Comparison of ENCODE assay signal across 9 cellular contexts in the genomic region with DNA sequence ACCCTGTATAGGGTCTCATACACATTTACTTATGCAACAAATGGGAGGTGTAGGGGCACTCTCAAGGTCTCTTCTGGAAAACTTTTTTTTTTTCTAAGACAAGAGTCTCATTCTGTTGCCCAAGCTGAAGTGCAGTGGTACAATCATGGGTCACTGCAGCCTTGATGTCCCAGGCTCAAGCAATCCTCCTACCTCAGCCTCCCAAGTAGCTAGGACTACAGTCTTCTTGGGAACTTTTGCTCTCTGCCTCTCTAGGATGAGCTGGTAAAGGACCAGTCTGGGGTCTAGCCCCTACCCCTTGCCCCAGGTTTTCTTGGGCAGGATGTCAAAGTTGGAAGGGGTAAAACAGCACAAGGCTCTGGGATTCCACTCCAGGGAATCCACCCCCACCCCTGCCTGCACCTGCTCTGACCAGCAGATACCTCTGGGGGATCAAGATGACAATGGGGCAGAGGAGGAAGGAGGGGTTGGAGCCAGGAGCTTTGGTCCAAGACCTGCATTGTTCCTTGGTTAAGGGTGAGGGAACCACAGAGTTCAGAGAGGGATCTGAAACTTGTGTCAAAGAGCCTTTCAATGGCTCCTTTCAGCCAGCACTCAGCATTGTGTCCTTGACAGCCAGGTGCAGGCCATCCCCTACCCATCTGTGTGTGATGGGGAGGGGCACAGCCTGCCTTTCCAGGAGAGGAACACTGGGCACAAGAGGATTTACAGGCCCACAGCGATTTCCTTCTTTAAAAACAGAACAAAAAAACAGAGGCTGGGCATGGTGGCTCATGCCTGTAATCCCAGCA. TPM values are rescaled to one million over a fixed set of nuclear protein-coding genes. Genes with fewer than 3 reads are reported as not detected.
DNase-seq lines count a peak whose midpoint lies in the region; ATAC-seq lines count a peak whose summit lies in the region.
"Had no signal": no experiment of that assay in that cellular context is flagged by ENCODE, and none has a peak within 500 bp of the region (broad histone marks: within the 10 kb centered on the region; RNA-seq: fewer than 3 reads in every experiment).

No MANE protein-coding gene starts in this region.

- DNase-seq in CD4-positive, CD25-positive, alpha-beta regulatory T cell: no peak
- DNase-seq in GM23248 (no peak), SHP77 (lab: John Stamatoyannopoulos, UW) (no peak), cerebellum (ENCODE audit: low spot score) (no peak), SK-N-DZ (ENCODE audit: low spot score) (no peak), LoVo (ENCODE audit: low spot score) (no peak)
- DNase-seq in activated CD8-positive, alpha-beta T cell treated with anti-CD3 and anti-CD28 coated beads, Interleukin-2, amount 10 ng/mL, durations not matched to agents 7 days and 5 days: no peak
- DNase-seq in naive thymus-derived CD8-positive, alpha-beta T cell: peak in 1 of 10 donors; percentile 41

- CTCF ChIA-PET in activated CD8-positive, alpha-beta T cell treated with anti-CD3 and anti-CD28 coated beads, Interleukin-2, amount 10 ng/mL, durations not matched to agents 7 days and 5 days (lab: Charles Lee): interaction anchor here (1.3 to 8.1 kb wide), 4 partner anchors 10 to 70 kb away, joined by 3 to 119 read pairs (median 18); no protein-coding TSS in a partner anchor

- H3K27me3 ChIP-seq in CD4-positive, CD25-positive, alpha-beta regulatory T cell (ENCODE audit: control insufficient read depth, insufficient read depth, low read length): no peaks in the 10 kb centered on the region
- H3K27me3 ChIP-seq in GM23248 (replicated peaks; ENCODE audit: insufficient read depth): no peaks in the 10 kb centered on the region

- ATAC-seq in CD4-positive, CD25-positive, alpha-beta regulatory T cell (ENCODE audit: low read depth in 2 of 2): no peak
- no peak for ATAC-seq in activated CD8-positive, alpha-beta T cell treated with anti-CD3 and anti-CD28 coated beads, Interleukin-2, amount 10 ng/mL, durations not matched to agents 7 days and 5 days
- no peak for ATAC-seq in naive thymus-derived CD8-positive, alpha-beta T cell

- no peaks in the 10 kb centered on the region for H3K9me2 ChIP-seq in GM23248 (ENCODE audit: insufficient read depth)

- H3K36me3 ChIP-seq in CD4-positive, CD25-positive, alpha-beta regulatory T cell (ENCODE audit: control insufficient read depth, insufficient read depth, low read length): peaks cover 7% of the 10 kb centered on the region
- H3K36me3 ChIP-seq in GM23248 (ENCODE audit: low read depth): 0 out of 2 replicates have a peak, but pooled peaks cover 1% of the 10 kb centered on the region

- no peaks in the 10 kb centered on the region for H3K9me3 Mint-ChIP-seq in CD4-positive, CD25-positive, alpha-beta regulatory T cell
- H3K9me3 Mint-ChIP-seq in activated CD8-positive, alpha-beta T cell treated with anti-CD3 and anti-CD28 coated beads, Interleukin-2, amount 10 ng/mL, durations not matched to agents 7 days and 5 days (ENCODE audit: insufficient read depth): no peaks in the 10 kb centered on the region
- no peaks in the 10 kb centered on the region for H3K9me3 Mint-ChIP-seq in naive thymus-derived CD8-positive, alpha-beta T cell

- no peak overlapping the region for H3K4me2 ChIP-seq in GM23248 (ENCODE audit: unreplicated experiment)

- H3K27ac ChIP-seq in CD4-positive, CD25-positive, alpha-beta regulatory T cell (ENCODE audit: insufficient read depth, low read length, poor library complexity, severe bottlenecking): peak overlapping the region; percentile 65
- peak overlapping the region; percentile 50; the same call in 1 of the 2 replicates for H3K27ac ChIP-seq in GM23248
- H3K27ac ChIP-seq: SK-N-MC had no signal

- peaks cover 14 to 94% (median 72%) of the 10 kb centered on the region in 4 donors for H3K4me1 Mint-ChIP-seq in CD4-positive, CD25-positive, alpha-beta regulatory T cell
- H3K4me1 Mint-ChIP-seq in activated CD8-positive, alpha-beta T cell treated with anti-CD3 and anti-CD28 coated beads, Interleukin-2, amount 10 ng/mL, durations not matched to agents 7 days and 5 days (ENCODE audit: low read depth): peaks cover 78% of the 10 kb centered on the region
- H3K4me1 Mint-ChIP-seq in naive thymus-derived CD8-positive, alpha-beta T cell: peaks cover 46 to 96% (median 91%) of the 10 kb centered on the region in 4 donors

- H3K4me1 ChIP-seq in CD4-positive, CD25-positive, alpha-beta regulatory T cell (ENCODE audit: control insufficient read depth, insufficient read depth, low read length, poor library complexity, severe bottlenecking): peaks cover 86% of the 10 kb centered on the region
- H3K4me1 ChIP-seq in GM23248 (ENCODE audit: insufficient read depth): peaks cover 92% of the 10 kb centered on the region

- POLR2A ChIA-PET in activated CD8-positive, alpha-beta T cell treated with anti-CD3 and anti-CD28 coated beads, Interleukin-2, amount 10 ng/mL, durations not matched to agents 7 days and 5 days (lab: Charles Lee): interaction anchor here (0.7 kb wide), 1 partner anchor 37 kb away, joined by 3 read pairs; no protein-coding TSS in a partner anchor
- POLR2A ChIA-PET in naive thymus-derived CD8-positive, alpha-beta T cell (lab: Charles Lee): interaction anchor here (0.6 to 7.1 kb wide), 5 partner anchors 11 to 31 kb away, joined by 3 to 84 read pairs (median 3); a partner anchor contains a TSS

- peaks cover 59% of the 10 kb centered on the region for H3F3A ChIP-seq in GM23248 (ENCODE audit: insufficient read depth)

- peak overlapping the region; percentile 53 to 78 (median 66) for H3K4me3 Mint-ChIP-seq in CD4-positive, CD25-positive, alpha-beta regulatory T cell
- no peak overlapping the region for H3K4me3 Mint-ChIP-seq in activated CD8-positive, alpha-beta T cell treated with anti-CD3 and anti-CD28 coated beads, Interleukin-2, amount 10 ng/mL, durations not matched to agents 7 days and 5 days
- peak overlapping the region; percentile 22 to 85 (median 62) for H3K4me3 Mint-ChIP-seq in naive thymus-derived CD8-positive, alpha-beta T cell

- in situ Hi-C loops in GM23248 (cut with MboI): no loop called here

- peak overlapping the region; percentile 90 to 97 (median 94) for H3K27ac Mint-ChIP-seq in CD4-positive, CD25-positive, alpha-beta regulatory T cell
- H3K27ac Mint-ChIP-seq in activated CD8-positive, alpha-beta T cell treated with anti-CD3 and anti-CD28 coated beads, Interleukin-2, amount 10 ng/mL, durations not matched to agents 7 days and 5 days: peak overlapping the region; percentile 63
- peak overlapping the region; percentile 88 to 99 (median 94) for H3K27ac Mint-ChIP-seq in naive thymus-derived CD8-positive, alpha-beta T cell

- H3K4me3 ChIP-seq in CD4-positive, CD25-positive, alpha-beta regulatory T cell (ENCODE audit: low read depth, low read length): no peak overlapping the region
- no peak overlapping the region for H3K4me3 ChIP-seq in GM23248
- H3K4me3 ChIP-seq: SK-N-MC had no signal

- peaks cover 60% of the 10 kb centered on the region for H4K20me1 ChIP-seq in GM23248 (ENCODE audit: insufficient read depth)

- H3K9me3 ChIP-seq in CD4-positive, CD25-positive, alpha-beta regulatory T cell (ENCODE audit: control insufficient read depth in 2 of 2, low read length in 2 of 2): no peaks in the 10 kb centered on the region
- H3K9me3 ChIP-seq in GM23248 (ENCODE audit: low read depth): no peaks in the 10 kb centered on the region

- H3K36me3 Mint-ChIP-seq in CD4-positive, CD25-positive, alpha-beta regulatory T cell: peaks cover 5% of the 10 kb centered on the region
- peaks cover 6% of the 10 kb centered on the region for H3K36me3 Mint-ChIP-seq in activated CD8-positive, alpha-beta T cell treated with anti-CD3 and anti-CD28 coated beads, Interleukin-2, amount 10 ng/mL, durations not matched to agents 7 days and 5 days (ENCODE audit: low read depth)
- H3K36me3 Mint-ChIP-seq in naive thymus-derived CD8-positive, alpha-beta T cell: peaks cover 0 to 6% (median 0%) of the 10 kb centered on the region in 3 donors

- H3K79me2 ChIP-seq in GM23248 (ENCODE audit: insufficient read depth): peaks cover 100% of the 10 kb centered on the region

- no peak overlapping the region for H3K9ac ChIP-seq in GM23248

- no peaks in the 10 kb centered on the region for H3K27me3 Mint-ChIP-seq in CD4-positive, CD25-positive, alpha-beta regulatory T cell
- no peaks in the 10 kb centered on the region for H3K27me3 Mint-ChIP-seq in activated CD8-positive, alpha-beta T cell treated with anti-CD3 and anti-CD28 coated beads, Interleukin-2, amount 10 ng/mL, durations not matched to agents 7 days and 5 days (ENCODE audit: low read depth)
- no peaks in the 10 kb centered on the region for H3K27me3 Mint-ChIP-seq in naive thymus-derived CD8-positive, alpha-beta T cell

- no peak overlapping the region for H2AFZ ChIP-seq in GM23248

- WGBS in GM23248 (ENCODE audit: low coverage in 1 of 2, low lambda C conversion rate in 2 of 2, missing lambda C conversion rate in 2 of 2), 2 experiments: 0% methylated on average over 1 of the region's 1 CpG

RNA-seq across cellular contexts. Expression of a gene that starts 12.2 kb away (rescaled TPM):
- total RNA-seq in CD4-positive, CD25-positive, alpha-beta regulatory T cell: 121 TPM
- 10 to 100 TPM; 45.7 to 54.4 (median 52.5) TPM for polyA plus RNA-seq in CD4-positive, CD25-positive, alpha-beta regulatory T cell
- 97.3 and 109 TPM in 2 replicates for total RNA-seq in GM23248 (2014; rRNA removed; shearing (Covaris generic))
- polyA plus RNA-seq in GM23248 (2016; fragmentation: Nextera tagmentation; extraction: Ambion mirVana): 51.7 and 52.7 TPM in 2 replicates
- 100 to 1,000 TPM; 100 to 114 TPM for total RNA-seq in activated CD8-positive, alpha-beta T cell treated with anti-CD3 and anti-CD28 coated beads, Interleukin-2, amount 10 ng/mL, durations not matched to agents 7 days and 5 days
- 100 to 1,000 TPM; 258 to 262 TPM for total RNA-seq in naive thymus-derived CD8-positive, alpha-beta T cell
- 10 to 100 TPM; 51.4 to 81.2 (median 71.5) TPM for polyA plus RNA-seq in naive thymus-derived CD8-positive, alpha-beta T cell
- total RNA-seq in cerebellum: 38.6 TPM
- polyA plus RNA-seq in SK-N-DZ (2014; cell fraction: cytosol; rRNA removed): 43.8 and 49.4 TPM in 2 replicates
- 45.8 and 57.4 TPM in 2 replicates for polyA plus RNA-seq in SK-N-DZ (2014; cell fraction: nucleus; rRNA removed)

RNA-seq across cellular contexts. Expression of a gene that starts 15.7 kb away (rescaled TPM):
- 2.0 TPM for total RNA-seq in CD4-positive, CD25-positive, alpha-beta regulatory T cell
- under 1 TPM; 0.15 to 0.25 (median 0.19) TPM for polyA plus RNA-seq in CD4-positive, CD25-positive, alpha-beta regulatory T cell
- 1.4 and 3.4 TPM in 2 replicates for total RNA-seq in GM23248 (2014; rRNA removed; shearing (Covaris generic))
- 1.9 and 2.4 TPM in 2 replicates for polyA plus RNA-seq in GM23248 (2016; fragmentation: Nextera tagmentation; extraction: Ambion mirVana)
- 1 to 10 TPM; 2.3 to 2.5 TPM for total RNA-seq in activated CD8-positive, alpha-beta T cell treated with anti-CD3 and anti-CD28 coated beads, Interleukin-2, amount 10 ng/mL, durations not matched to agents 7 days and 5 days
- total RNA-seq in naive thymus-derived CD8-positive, alpha-beta T cell: 10 to 100 TPM; 13.4 to 16.8 TPM
- under 1 TPM; 0.11 to 0.80 (median 0.13) TPM for polyA plus RNA-seq in naive thymus-derived CD8-positive, alpha-beta T cell
- 1.9 TPM for total RNA-seq in cerebellum
- 0.63 and 1.1 TPM in 2 replicates for polyA plus RNA-seq in SK-N-DZ (2014; cell fraction: cytosol; rRNA removed)
- polyA plus RNA-seq in SK-N-DZ (2014; cell fraction: nucleus; rRNA removed): 4.4 and 4.9 TPM in 2 replicates

RNA-seq across cellular contexts. Expression of a gene that starts 51.7 kb away (rescaled TPM):
- 22.8 TPM for total RNA-seq in CD4-positive, CD25-positive, alpha-beta regulatory T cell
- 10 to 100 TPM; 33.4 to 50.4 (median 40.6) TPM for polyA plus RNA-seq in CD4-positive, CD25-positive, alpha-beta regulatory T cell
- total RNA-seq in GM23248 (2014; rRNA removed; shearing (Covaris generic)): 13.0 and 37.9 TPM in 2 replicates
- 36.1 and 42.2 TPM in 2 replicates for polyA plus RNA-seq in GM23248 (2016; fragmentation: Nextera tagmentation; extraction: Ambion mirVana)
- total RNA-seq in activated CD8-positive, alpha-beta T cell treated with anti-CD3 and anti-CD28 coated beads, Interleukin-2, amount 10 ng/mL, durations not matched to agents 7 days and 5 days: 10 to 100 TPM; 35.0 to 35.8 TPM
- 10 to 100 TPM; 18.9 to 29.0 TPM for total RNA-seq in naive thymus-derived CD8-positive, alpha-beta T cell
- 10 to 100 TPM; 25.5 to 31.0 (median 28.3) TPM for polyA plus RNA-seq in naive thymus-derived CD8-positive, alpha-beta T cell
- total RNA-seq in cerebellum: 19.3 TPM
- 69.4 and 76.1 TPM in 2 replicates for polyA plus RNA-seq in SK-N-DZ (2014; cell fraction: cytosol; rRNA removed)
- 49.0 and 61.3 TPM in 2 replicates for polyA plus RNA-seq in SK-N-DZ (2014; cell fraction: nucleus; rRNA removed)
